24 cellular contexts compared by ENCODE assay signal in the genomic region with DNA sequence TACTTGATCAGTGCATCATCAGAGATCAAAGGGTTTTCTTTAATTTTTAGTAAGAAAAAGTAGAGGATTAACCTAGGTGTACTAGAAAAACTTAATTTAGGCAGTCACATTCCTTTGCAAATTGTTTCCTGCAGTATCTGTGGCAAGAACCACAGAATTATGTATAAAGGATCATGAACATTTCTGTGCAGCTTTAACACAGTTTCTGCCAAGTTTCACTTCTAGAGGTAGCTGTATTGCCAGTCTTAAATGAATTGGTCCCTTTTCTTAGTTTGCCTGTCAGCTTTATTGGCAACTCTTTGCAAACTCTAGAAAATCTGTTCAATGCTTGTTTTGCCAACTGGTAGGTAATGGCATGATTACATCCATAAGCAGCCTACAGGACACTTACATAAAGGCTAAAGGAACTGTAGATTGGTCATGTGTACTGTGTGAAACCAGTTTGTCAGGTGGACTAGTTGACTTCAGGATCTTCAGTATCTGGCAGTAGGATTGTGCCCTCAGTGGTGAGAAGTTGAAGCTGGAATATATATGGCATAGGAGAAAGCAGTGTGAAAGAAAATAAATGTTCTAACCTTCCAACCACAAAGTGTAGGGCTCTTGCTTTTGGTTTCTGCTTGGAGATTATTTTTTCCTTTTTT.
DNase-seq lines count a peak whose midpoint lies in the region; ATAC-seq, FAIRE-seq and TF ChIP-seq lines count a peak whose summit lies in the region.
"Had no signal": no experiment of that assay in that cellular context is flagged by ENCODE, and none has a peak within 500 bp of the region (broad histone marks: within the 10 kb centered on the region; RNA-seq: fewer than 3 reads in every experiment).

No MANE protein-coding gene starts in this region.

- H3K27ac ChIP-seq in PC-3 (ENCODE audit: low read length): no peak overlapping the region
- peak overlapping the region in 2 of 4 donors; percentile 32 to 65 for H3K27ac ChIP-seq in pancreas
- H3K27ac ChIP-seq: 22Rv1, BLaER1, HL-60, SK-N-MC had no signal

- H2AFZ ChIP-seq in PC-3 (ENCODE audit: low read length): no peak overlapping the region
- H2AFZ ChIP-seq: GM23338 had no signal

- H3K4me2 ChIP-seq in PC-3 (ENCODE audit: low read length): no peak overlapping the region
- H3K4me2 ChIP-seq: BLaER1, GM23338 had no signal

- no peak overlapping the region for H3K9ac ChIP-seq in PC-3 (ENCODE audit: low read length)
- H3K9ac ChIP-seq: BLaER1 had no signal

- no TSS peak for BruUV-seq in PC-3 (replicated peaks; lab: Mats Ljungman, UMichigan)

- H3K36me3 ChIP-seq in PC-3 (ENCODE audit: low read depth, low read length) (peaks cover 4% of the 10 kb centered on the region; the same call in 1 of the 2 replicates), pancreas (no peaks in the 10 kb centered on the region)

- H3K9me3 ChIP-seq in PC-3 (ENCODE audit: low read length) (no peaks in the 10 kb centered on the region), pancreas (no peaks in the 10 kb centered on the region)
- H3K9me3 ChIP-seq: BLaER1, HAP-1 had no signal

- no peak for TF ChIP-seq CTCF in PC-3 (conservative IDR thresholded peaks at IDR 0.05; ENCODE audit: low read depth, low read length)
- TF ChIP-seq CTCF in choroid plexus epithelial cell (conservative IDR thresholded peaks at IDR 0.05; ENCODE audit: low read depth, low read length): no peak
- no peak for TF ChIP-seq CTCF in pancreas (IDR thresholded peaks at IDR 0.05)

- intact Hi-C loops in PC-3 (cut with micrococcal nuclease): no loop called here
- intact Hi-C loops in pancreas (cut with DNase I): no loop called here
- intact Hi-C loops in head of caudate nucleus (cut with DNase I): no loop called here

- no peaks in the 10 kb centered on the region for H3K79me2 ChIP-seq in PC-3 (ENCODE audit: low read length)

- no peak; the same call in 1 of the 2 replicates for ATAC-seq in PC-3
- peak; percentile 56 to 80 (median 74) for ATAC-seq in pancreas
- no peak for ATAC-seq in GM19467 (IDR thresholded peaks at IDR 0.05; ENCODE audit: unreplicated experiment)
- ATAC-seq in GM18520 (IDR thresholded peaks at IDR 0.05; ENCODE audit: unreplicated experiment): no peak
- ATAC-seq: CD8-positive, alpha-beta T cell; GM23338 had no signal

- DNase-seq in DMS53 (lab: John Stamatoyannopoulos, UW) (peak; percentile 2), DMS53 treated with DMSO at 0.1 percent for 48 hours (lab: John Stamatoyannopoulos, UW; ENCODE audit: unreplicated experiment) (no peak), PC-3 (peak; percentile 32), choroid plexus epithelial cell (ENCODE audit: low read depth) (peak; percentile 55), pancreas (no peak), head of caudate nucleus (no peak)
- DNase-seq: ACHN; CD8-positive, alpha-beta T cell; KG1; NCI-H1694; NCI-H2081 treated with DMSO at 0.1 percent for 48 hours; NCI-H2171 treated with DMSO at 0.1 percent for 48 hours; NCI-H526; SW 1271 had no signal

- no peaks in the 10 kb centered on the region for H3K4me1 ChIP-seq in PC-3 (ENCODE audit: insufficient read depth, low read length)
- H3K4me1 ChIP-seq in pancreas: peaks cover 6 to 46% (median 20%) of the 10 kb centered on the region in 3 donors
- H3K4me1 ChIP-seq: BLaER1, HAP-1 had no signal

- CTCF ChIA-PET in PC-3 (lab: Charles Lee): no interaction called here

- H3F3A ChIP-seq in PC-3 (ENCODE audit: low read length, unreplicated experiment): no peaks in the 10 kb centered on the region

- FAIRE-seq in pancreas (lab: Jason Lieb, UNC): no peak
- FAIRE-seq: G401.6, RCC 7860 had no signal

- H3K27me3 ChIP-seq in PC-3 (ENCODE audit: low read length) (no peaks in the 10 kb centered on the region), pancreas (no peaks in the 10 kb centered on the region)
- H3K27me3 ChIP-seq: BLaER1 had no signal

- H3K4me3 ChIP-seq in PC-3 (ENCODE audit: low read length) (no peak overlapping the region), choroid plexus epithelial cell (ENCODE audit: low read depth, low read length) (no peak overlapping the region), pancreas (no peak overlapping the region)
- H3K4me3 ChIP-seq: BLaER1, GM23338, HAP-1, SK-N-MC had no signal

- no peaks in the 10 kb centered on the region for H4K20me1 ChIP-seq in PC-3 (ENCODE audit: low read length)
- H4K20me1 ChIP-seq: BLaER1 had no signal

- POLR2A ChIA-PET in PC-3 (lab: Charles Lee; ENCODE audit: unreplicated experiment): no interaction called here

- H3K9me2 ChIP-seq in PC-3 (replicated peaks; ENCODE audit: low read length): no peaks in the 10 kb centered on the region

Comparison
In these comparisons a context has a peak if more than half of its experiments do, and no peak if none do; other contexts are left out.
1. DNase-seq: peak in DMS53 (single experiment), PC-3 (single experiment) and choroid plexus epithelial cell (single experiment); none in DMS53 treated with DMSO at 0.1 percent for 48 hours (single experiment), pancreas (0 of 6) and head of caudate nucleus (0 of 42).
2. ATAC-seq: peak in pancreas (4 of 4); none in PC-3 (single experiment), GM19467 (single experiment) and GM18520 (single experiment).